In the genomic region with DNA sequence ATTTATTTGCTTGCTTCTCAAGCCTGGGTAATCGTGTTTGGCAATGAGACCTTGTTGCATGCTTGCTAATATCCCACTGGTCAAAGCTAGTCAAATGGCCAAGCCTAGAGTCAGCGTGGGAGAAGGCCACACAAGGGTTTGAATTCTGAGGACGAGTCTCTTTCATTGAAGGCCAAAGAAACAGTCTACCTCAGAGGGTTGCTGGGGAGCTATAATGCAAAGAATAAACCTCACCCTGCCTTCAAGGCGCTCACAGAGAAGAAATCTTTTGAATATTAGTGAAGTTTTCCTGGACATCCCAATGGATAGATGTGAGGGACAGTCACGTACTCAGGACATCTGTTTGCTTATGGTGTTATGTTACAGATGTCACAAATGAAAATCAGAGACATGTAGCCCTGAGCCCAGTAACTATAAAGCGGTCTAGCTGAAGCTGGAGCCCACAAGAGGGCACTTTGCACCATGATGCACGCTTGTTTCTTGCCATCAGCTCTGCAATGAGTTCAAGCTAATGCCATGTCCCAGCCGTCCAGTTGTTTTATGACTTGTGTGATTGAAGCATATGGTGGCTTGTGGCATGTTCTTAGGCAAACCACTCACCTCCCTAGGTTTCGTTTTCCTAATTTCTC, we compare ENCODE assay signal across 1 cellular context.
TF ChIP-seq lines count a peak whose summit lies in the region.

No MANE protein-coding gene starts in this region.

TF ChIP-seq in HEK293T, 16 proteins besides CTCF, POLR2A, EP300 and RAD21 (continued from another document):
- TF ChIP-seq, protein P1, sequence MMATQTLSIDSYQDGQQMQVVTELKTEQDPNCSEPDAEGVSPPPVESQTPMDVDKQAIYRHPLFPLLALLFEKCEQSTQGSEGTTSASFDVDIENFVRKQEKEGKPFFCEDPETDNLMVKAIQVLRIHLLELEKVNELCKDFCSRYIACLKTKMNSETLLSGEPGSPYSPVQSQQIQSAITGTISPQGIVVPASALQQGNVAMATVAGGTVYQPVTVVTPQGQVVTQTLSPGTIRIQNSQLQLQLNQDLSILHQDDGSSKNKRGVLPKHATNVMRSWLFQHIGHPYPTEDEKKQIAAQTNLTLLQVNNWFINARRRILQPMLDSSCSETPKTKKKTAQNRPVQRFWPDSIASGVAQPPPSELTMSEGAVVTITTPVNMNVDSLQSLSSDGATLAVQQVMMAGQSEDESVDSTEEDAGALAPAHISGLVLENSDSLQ (IDR thresholded peaks at IDR 0.05), result 0 out of 2 replicates have a peak, but pooled peaks have one; percentile 13
